8 cellular contexts compared by ENCODE assay signal in genomic region chr18:13726228-13726971, GRCh38. TPM values are rescaled to one million over a fixed set of nuclear protein-coding genes. Genes with fewer than 3 reads are reported as not detected.
DNase-seq lines count a peak whose midpoint lies in the region; ATAC-seq and TF ChIP-seq lines count a peak whose summit lies in the region.

Gene FAM210A, minus strand, starts transcription at chr18:13726558. Its CDS starts 44,481 bp downstream, at chr18:13682077.
Gene RNMT, plus strand, starts transcription at chr18:13726673. Its CDS starts 4,845 bp downstream, at chr18:13731518.

- intact Hi-C loops in aorta (cut with DNase I), result loop anchor here in 1 of 2 donors (5.0 to 10.0 kb wide), 4 partner anchors 39 to 509 kb away; partner anchors contain the start of gene LDLRAD4

- peak; percentile 72 for TF ChIP-seq POLR2A in GM18505 (IDR thresholded peaks at IDR 0.05; ENCODE audit: borderline replicate concordance, extremely low read depth, insufficient read depth, insufficient read length)

- H3K9me3 ChIP-seq in aorta (ENCODE audit: control insufficient read depth, low read length), result no peaks in the 10 kb centered on the region

- no peaks in the 10 kb centered on the region for H3K27me3 ChIP-seq in rectal smooth muscle tissue (ENCODE audit: control insufficient read depth, insufficient read depth, low read length)
- no peaks in the 10 kb centered on the region for H3K27me3 ChIP-seq in aorta (ENCODE audit: control insufficient read depth in 1 of 2, insufficient read depth in 2 of 2, low read length in 1 of 2)

- 0% methylated on average over 66 to 77 of the region's 77 CpGs for WGBS in aorta, 2 donors

- DNase-seq in NCI-H2029 (lab: John Stamatoyannopoulos, UW) (peak; percentile 82), T-helper 22 cell (ENCODE audit: low read depth) (peak; percentile 91), astrocyte of the cerebellum (ENCODE audit: low read depth) (peak; percentile 91), hepatic stellate cell (ENCODE audit: low spot score) (peak; percentile 85), aorta (peak; percentile 98 to 99)

- H3K4me1 ChIP-seq in rectal smooth muscle tissue (ENCODE audit: control insufficient read depth, insufficient read depth, low read length), result peaks cover 5% of the 10 kb centered on the region
- peaks cover 0 to 3% of the 10 kb centered on the region in 2 donors for H3K4me1 ChIP-seq in aorta (ENCODE audit: control insufficient read depth in 1 of 2, insufficient read depth in 2 of 2, low read length in 2 of 2)

- ATAC-seq in GM18505 (IDR thresholded peaks at IDR 0.05; ENCODE audit: unreplicated experiment) (peak; percentile 96), HG02973 (IDR thresholded peaks at IDR 0.05; ENCODE audit: unreplicated experiment) (peak; percentile 88), aorta (ENCODE audit: low FRiP score) (peak; percentile 99)

- in situ Hi-C loops in astrocyte of the cerebellum (cut with HindIII; ENCODE audit: low sequenced_read_pairs), result no loop called here

- TF ChIP-seq CTCF in astrocyte of the cerebellum (IDR thresholded peaks at IDR 0.05; ENCODE audit: low read depth, low read length, missing control alignments), result no peak

- H3K9ac ChIP-seq in rectal smooth muscle tissue (ENCODE audit: low read length), result peak within 1 kb of the TSS; percentile 72

- peak within 1 kb of the TSS; percentile 84 for H3K4me3 ChIP-seq in astrocyte of the cerebellum (ENCODE audit: low read depth, low read length)
- H3K4me3 ChIP-seq in rectal smooth muscle tissue (ENCODE audit: low read length), result peak within 1 kb of the TSS; percentile 99
- peak within 1 kb of the TSS; percentile 71 to 90 for H3K4me3 ChIP-seq in aorta (ENCODE audit: low read length in 2 of 2)

- H3K27ac ChIP-seq in rectal smooth muscle tissue (ENCODE audit: low read depth, low read length), result peak within 1 kb of the TSS; percentile 89
- peak within 1 kb of the TSS; percentile 49 to 84 for H3K27ac ChIP-seq in aorta (ENCODE audit: low read depth in 1 of 2, low read length in 2 of 2)

- no peaks in the 10 kb centered on the region for H3K36me3 ChIP-seq in rectal smooth muscle tissue (ENCODE audit: control insufficient read depth, insufficient read depth, low read length)
- no peaks in the 10 kb centered on the region for H3K36me3 ChIP-seq in aorta (ENCODE audit: control insufficient read depth in 1 of 2, insufficient read depth in 2 of 2, low read length in 1 of 2)

RNA-seq across cellular contexts. Expression of gene FAM210A, which starts in this region (rescaled TPM):
- total RNA-seq in aorta, result 10 to 100 TPM; 12.2 to 14.7 TPM
- 10 to 100 TPM in 1 of 2 donors, 1 to 10 TPM in 1; 3.5 to 10.3 TPM for polyA plus RNA-seq in aorta

RNA-seq across cellular contexts. Expression of gene RNMT, which starts in this region (rescaled TPM):
- 10 to 100 TPM; 25.3 to 30.2 TPM for total RNA-seq in aorta
- 1 to 10 TPM; 6.1 to 8.7 TPM for polyA plus RNA-seq in aorta

Comparison
In these comparisons a context has a peak if more than half of its experiments do, and no peak if none do; other contexts are left out.
1. Peak in every context shown above with its lines: DNase-seq, ATAC-seq, H3K4me3 ChIP-seq and H3K27ac ChIP-seq.